Comparison of ENCODE assay signal across 1 cellular context in the genomic region with DNA sequence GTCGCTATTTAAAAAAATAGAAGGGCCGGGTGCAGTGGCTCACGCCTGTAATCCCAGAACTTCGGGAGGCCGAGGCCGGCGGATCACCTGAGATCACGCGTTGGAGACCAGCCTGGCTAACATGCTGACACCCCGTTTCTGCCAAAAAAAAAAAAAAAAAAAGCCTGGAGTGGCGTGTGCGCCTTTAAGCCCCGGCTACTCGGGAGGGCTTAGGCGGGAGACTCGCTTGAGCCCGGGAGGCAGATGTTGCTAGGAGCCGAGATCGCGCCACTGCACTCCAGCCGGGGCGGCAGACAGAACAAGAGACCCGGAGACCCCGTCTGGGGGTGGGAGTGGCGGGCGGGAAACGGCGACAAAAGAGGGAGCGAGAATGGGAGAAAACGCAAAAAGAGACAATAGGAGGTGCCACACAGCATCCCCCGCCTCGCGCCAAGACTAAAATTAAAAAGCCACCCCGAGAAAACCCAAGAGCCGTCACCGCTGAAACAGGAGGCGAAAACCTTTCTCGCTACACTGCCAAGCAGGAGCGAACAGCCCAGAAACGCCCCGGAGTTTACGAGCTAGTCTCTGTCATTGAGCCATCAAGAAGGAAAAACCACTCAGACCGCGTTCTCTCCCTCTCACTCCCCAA.
A peak's percentile ranks its signal among the peaks of the same experiment; 100 is the strongest.
TF ChIP-seq lines count a peak whose summit lies in the region.

No MANE protein-coding gene starts in this region.

TF ChIP-seq in HEK293, 187 proteins besides CTCF, POLR2A, EP300 and RAD21 (continued from another document):
- TF ChIP-seq, protein P1, sequence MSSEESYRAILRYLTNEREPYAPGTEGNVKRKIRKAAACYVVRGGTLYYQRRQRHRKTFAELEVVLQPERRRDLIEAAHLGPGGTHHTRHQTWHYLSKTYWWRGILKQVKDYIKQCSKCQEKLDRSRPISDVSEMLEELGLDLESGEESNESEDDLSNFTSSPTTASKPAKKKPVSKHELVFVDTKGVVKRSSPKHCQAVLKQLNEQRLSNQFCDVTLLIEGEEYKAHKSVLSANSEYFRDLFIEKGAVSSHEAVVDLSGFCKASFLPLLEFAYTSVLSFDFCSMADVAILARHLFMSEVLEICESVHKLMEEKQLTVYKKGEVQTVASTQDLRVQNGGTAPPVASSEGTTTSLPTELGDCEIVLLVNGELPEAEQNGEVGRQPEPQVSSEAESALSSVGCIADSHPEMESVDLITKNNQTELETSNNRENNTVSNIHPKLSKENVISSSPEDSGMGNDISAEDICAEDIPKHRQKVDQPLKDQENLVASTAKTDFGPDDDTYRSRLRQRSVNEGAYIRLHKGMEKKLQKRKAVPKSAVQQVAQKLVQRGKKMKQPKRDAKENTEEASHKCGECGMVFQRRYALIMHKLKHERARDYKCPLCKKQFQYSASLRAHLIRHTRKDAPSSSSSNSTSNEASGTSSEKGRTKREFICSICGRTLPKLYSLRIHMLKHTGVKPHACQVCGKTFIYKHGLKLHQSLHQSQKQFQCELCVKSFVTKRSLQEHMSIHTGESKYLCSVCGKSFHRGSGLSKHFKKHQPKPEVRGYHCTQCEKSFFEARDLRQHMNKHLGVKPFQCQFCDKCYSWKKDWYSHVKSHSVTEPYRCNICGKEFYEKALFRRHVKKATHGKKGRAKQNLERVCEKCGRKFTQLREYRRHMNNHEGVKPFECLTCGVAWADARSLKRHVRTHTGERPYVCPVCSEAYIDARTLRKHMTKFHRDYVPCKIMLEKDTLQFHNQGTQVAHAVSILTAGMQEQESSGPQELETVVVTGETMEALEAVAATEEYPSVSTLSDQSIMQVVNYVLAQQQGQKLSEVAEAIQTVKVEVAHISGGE (tag by site-specific recombination; conservative IDR thresholded peaks at IDR 0.05; ENCODE audit: low read depth) = peak; percentile 38; the same call in 1 of the 2 replicates
- TF ChIP-seq, protein P2, sequence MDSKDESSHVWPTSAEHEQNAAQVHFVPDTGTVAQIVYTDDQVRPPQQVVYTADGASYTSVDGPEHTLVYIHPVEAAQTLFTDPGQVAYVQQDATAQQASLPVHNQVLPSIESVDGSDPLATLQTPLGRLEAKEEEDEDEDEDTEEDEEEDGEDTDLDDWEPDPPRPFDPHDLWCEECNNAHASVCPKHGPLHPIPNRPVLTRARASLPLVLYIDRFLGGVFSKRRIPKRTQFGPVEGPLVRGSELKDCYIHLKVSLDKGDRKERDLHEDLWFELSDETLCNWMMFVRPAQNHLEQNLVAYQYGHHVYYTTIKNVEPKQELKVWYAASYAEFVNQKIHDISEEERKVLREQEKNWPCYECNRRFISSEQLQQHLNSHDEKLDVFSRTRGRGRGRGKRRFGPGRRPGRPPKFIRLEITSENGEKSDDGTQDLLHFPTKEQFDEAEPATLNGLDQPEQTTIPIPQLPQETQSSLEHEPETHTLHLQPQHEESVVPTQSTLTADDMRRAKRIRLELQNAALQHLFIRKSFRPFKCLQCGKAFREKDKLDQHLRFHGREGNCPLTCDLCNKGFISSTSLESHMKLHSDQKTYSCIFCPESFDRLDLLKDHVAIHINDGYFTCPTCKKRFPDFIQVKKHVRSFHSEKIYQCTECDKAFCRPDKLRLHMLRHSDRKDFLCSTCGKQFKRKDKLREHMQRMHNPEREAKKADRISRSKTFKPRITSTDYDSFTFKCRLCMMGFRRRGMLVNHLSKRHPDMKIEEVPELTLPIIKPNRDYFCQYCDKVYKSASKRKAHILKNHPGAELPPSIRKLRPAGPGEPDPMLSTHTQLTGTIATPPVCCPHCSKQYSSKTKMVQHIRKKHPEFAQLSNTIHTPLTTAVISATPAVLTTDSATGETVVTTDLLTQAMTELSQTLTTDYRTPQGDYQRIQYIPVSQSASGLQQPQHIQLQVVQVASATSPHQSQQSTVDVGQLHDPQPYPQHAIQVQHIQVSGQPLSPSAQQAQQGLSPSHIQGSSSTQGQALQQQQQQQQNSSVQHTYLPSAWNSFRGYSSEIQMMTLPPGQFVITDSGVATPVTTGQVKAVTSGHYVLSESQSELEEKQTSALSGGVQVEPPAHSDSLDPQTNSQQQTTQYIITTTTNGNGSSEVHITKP (tag by site-specific recombination; IDR thresholded peaks at IDR 0.05) = peak; percentile 72
- TF ChIP-seq ZSCAN30 (tag by site-specific recombination; IDR thresholded peaks at IDR 0.05) (peak; percentile 99), YY2 (tag by site-specific recombination; IDR thresholded peaks at IDR 0.05) (0 out of 2 replicates have a peak, but pooled peaks have one; percentile 71), WT1 (tag by site-specific recombination; IDR thresholded peaks at IDR 0.05) (peak; percentile 83), MYNN (tag by site-specific recombination; IDR thresholded peaks at IDR 0.05; ENCODE audit: borderline replicate concordance) (peak; percentile 75), GLI4 (tag by site-specific recombination; IDR thresholded peaks at IDR 0.05) (peak; percentile 98), ZSCAN23 (tag by site-specific recombination; IDR thresholded peaks at IDR 0.05) (peak; percentile 99), ZFHX2 (tag by site-specific recombination; conservative IDR thresholded peaks at IDR 0.05) (peak; percentile 20; the same call in 1 of the 2 replicates), ZNF394 (tag by site-specific recombination; IDR thresholded peaks at IDR 0.05; ENCODE audit: borderline replicate concordance) (peak; percentile 97), ZNF76 (tag by site-specific recombination; IDR thresholded peaks at IDR 0.05; ENCODE audit: borderline replicate concordance, low read depth) (peak; percentile 70), ZNF561 (tag by site-specific recombination; IDR thresholded peaks at IDR 0.05; ENCODE audit: borderline replicate concordance) (peak; percentile 89), YY1 (tag by site-specific recombination; IDR thresholded peaks at IDR 0.05) (peak; percentile 79), ZSCAN16 (tag by site-specific recombination; IDR thresholded peaks at IDR 0.05) (0 out of 2 replicates have a peak, but pooled peaks have one; percentile 50), KLF8 (tag by site-specific recombination; IDR thresholded peaks at IDR 0.05) (peak; percentile 99)
- TF ChIP-seq, protein P3, sequence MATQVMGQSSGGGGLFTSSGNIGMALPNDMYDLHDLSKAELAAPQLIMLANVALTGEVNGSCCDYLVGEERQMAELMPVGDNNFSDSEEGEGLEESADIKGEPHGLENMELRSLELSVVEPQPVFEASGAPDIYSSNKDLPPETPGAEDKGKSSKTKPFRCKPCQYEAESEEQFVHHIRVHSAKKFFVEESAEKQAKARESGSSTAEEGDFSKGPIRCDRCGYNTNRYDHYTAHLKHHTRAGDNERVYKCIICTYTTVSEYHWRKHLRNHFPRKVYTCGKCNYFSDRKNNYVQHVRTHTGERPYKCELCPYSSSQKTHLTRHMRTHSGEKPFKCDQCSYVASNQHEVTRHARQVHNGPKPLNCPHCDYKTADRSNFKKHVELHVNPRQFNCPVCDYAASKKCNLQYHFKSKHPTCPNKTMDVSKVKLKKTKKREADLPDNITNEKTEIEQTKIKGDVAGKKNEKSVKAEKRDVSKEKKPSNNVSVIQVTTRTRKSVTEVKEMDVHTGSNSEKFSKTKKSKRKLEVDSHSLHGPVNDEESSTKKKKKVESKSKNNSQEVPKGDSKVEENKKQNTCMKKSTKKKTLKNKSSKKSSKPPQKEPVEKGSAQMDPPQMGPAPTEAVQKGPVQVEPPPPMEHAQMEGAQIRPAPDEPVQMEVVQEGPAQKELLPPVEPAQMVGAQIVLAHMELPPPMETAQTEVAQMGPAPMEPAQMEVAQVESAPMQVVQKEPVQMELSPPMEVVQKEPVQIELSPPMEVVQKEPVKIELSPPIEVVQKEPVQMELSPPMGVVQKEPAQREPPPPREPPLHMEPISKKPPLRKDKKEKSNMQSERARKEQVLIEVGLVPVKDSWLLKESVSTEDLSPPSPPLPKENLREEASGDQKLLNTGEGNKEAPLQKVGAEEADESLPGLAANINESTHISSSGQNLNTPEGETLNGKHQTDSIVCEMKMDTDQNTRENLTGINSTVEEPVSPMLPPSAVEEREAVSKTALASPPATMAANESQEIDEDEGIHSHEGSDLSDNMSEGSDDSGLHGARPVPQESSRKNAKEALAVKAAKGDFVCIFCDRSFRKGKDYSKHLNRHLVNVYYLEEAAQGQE (tag by site-specific recombination; IDR thresholded peaks at IDR 0.05) = peak; percentile 55; the same call in 1 of the 2 replicates
- TF ChIP-seq, protein P4, sequence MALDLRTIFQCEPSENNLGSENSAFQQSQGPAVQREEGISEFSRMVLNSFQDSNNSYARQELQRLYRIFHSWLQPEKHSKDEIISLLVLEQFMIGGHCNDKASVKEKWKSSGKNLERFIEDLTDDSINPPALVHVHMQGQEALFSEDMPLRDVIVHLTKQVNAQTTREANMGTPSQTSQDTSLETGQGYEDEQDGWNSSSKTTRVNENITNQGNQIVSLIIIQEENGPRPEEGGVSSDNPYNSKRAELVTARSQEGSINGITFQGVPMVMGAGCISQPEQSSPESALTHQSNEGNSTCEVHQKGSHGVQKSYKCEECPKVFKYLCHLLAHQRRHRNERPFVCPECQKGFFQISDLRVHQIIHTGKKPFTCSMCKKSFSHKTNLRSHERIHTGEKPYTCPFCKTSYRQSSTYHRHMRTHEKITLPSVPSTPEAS (tag by site-specific recombination; IDR thresholded peaks at IDR 0.05) = 0 out of 2 replicates have a peak, but pooled peaks have one; percentile 32
- TF ChIP-seq, protein P5, sequence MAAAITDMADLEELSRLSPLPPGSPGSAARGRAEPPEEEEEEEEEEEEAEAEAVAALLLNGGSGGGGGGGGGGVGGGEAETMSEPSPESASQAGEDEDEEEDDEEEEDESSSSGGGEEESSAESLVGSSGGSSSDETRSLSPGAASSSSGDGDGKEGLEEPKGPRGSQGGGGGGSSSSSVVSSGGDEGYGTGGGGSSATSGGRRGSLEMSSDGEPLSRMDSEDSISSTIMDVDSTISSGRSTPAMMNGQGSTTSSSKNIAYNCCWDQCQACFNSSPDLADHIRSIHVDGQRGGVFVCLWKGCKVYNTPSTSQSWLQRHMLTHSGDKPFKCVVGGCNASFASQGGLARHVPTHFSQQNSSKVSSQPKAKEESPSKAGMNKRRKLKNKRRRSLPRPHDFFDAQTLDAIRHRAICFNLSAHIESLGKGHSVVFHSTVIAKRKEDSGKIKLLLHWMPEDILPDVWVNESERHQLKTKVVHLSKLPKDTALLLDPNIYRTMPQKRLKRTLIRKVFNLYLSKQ (tag by site-specific recombination; IDR thresholded peaks at IDR 0.05; ENCODE audit: borderline replicate concordance) = peak; percentile 31; the same call in 1 of the 2 replicates
